Comparison of ENCODE assay signal across 1 cellular context in the genomic region with DNA sequence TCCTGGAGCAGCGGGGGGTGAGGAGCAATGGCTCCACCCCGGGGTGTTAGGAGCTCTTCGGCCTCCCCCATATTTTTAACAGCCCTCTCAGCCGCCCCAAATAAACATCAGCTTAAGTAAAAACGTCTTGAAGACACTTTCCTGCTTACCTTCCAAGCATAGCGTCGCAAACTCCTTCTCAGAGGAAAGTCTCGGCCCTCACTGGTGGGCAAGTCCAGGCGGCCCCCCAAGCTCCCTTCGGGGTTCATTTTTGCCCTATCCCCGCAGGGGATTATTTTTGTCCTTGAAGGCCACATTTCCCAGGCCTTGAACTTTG.
TF ChIP-seq lines count a peak whose summit lies in the region.

No MANE protein-coding gene starts in this region.

TF ChIP-seq in A549, 52 proteins besides CTCF, POLR2A, EP300 and RAD21 (continued from another document):
- TF ChIP-seq, protein P1, sequence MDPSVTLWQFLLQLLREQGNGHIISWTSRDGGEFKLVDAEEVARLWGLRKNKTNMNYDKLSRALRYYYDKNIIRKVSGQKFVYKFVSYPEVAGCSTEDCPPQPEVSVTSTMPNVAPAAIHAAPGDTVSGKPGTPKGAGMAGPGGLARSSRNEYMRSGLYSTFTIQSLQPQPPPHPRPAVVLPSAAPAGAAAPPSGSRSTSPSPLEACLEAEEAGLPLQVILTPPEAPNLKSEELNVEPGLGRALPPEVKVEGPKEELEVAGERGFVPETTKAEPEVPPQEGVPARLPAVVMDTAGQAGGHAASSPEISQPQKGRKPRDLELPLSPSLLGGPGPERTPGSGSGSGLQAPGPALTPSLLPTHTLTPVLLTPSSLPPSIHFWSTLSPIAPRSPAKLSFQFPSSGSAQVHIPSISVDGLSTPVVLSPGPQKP (IDR thresholded peaks at IDR 0.05; ENCODE audit: low read depth, low read length): no peak
